ENCODE assay signal across 18 cellular contexts in the genomic region with DNA sequence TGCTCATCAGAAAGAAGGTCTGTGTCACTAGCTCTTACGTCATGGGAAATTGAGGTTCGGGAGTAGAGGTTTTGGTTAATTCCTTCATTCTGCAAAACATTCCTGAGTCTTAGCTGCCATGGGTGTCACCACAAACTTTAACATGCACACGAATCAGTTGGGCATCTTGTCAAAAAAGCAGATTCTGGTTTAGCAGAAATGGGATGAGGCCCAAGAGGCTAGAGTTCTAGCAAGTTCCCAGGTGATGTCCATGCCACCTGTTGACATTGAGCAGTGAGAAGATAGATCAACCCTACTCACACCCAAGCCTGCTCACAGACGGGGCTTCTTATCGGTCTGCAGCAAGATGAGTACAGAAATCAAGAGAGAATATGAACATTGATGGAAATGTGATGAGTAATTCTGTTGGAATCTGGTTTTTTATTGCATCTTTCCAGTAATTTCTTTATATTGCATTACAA. TPM values are rescaled to one million over a fixed set of nuclear protein-coding genes. Genes with fewer than 3 reads are reported as not detected.
DNase-seq lines count a peak whose midpoint lies in the region; ATAC-seq and TF ChIP-seq lines count a peak whose summit lies in the region.
"Had no signal": no experiment of that assay in that cellular context is flagged by ENCODE, and none has a peak within 500 bp of the region (broad histone marks: within the 10 kb centered on the region; RNA-seq: fewer than 3 reads in every experiment).

No MANE protein-coding gene starts in this region.

- H3K27me3 ChIP-seq in osteoblast (ENCODE audit: insufficient read depth, low read length) (no peaks in the 10 kb centered on the region), MM.1S (replicated peaks; ENCODE audit: insufficient read depth, low read length) (no peaks in the 10 kb centered on the region), esophagus muscularis mucosa (no peaks in the 10 kb centered on the region)
- H3K27me3 ChIP-seq: pancreas, spleen had no signal

- H3F3A ChIP-seq in MM.1S (ENCODE audit: insufficient read depth, low read length): no peaks in the 10 kb centered on the region

- WGBS in esophagus muscularis mucosa: 75% methylated on average over 5 of the region's 5 CpGs

- H4K20me1 ChIP-seq in osteoblast (ENCODE audit: insufficient read depth, low read length) (no peaks in the 10 kb centered on the region), MM.1S (ENCODE audit: insufficient read depth, low read length) (no peaks in the 10 kb centered on the region)

- intact Hi-C loops in esophagus muscularis mucosa (cut with DNase I): no loop called here

- no peak for TF ChIP-seq POLR2A in esophagus muscularis mucosa (IDR thresholded peaks at IDR 0.05; ENCODE audit: low read depth)

- H3K4me2 ChIP-seq in osteoblast (ENCODE audit: insufficient read depth, low read length) (peak overlapping the region; percentile 81), MM.1S (ENCODE audit: low read depth, low read length) (no peak overlapping the region)

- H3K4me3 ChIP-seq in osteoblast (ENCODE audit: insufficient read depth, low read length): no peak overlapping the region
- no peak overlapping the region for H3K4me3 ChIP-seq in MM.1S (ENCODE audit: low read length)
- H3K4me3 ChIP-seq in esophagus muscularis mucosa: no peak overlapping the region
- H3K4me3 ChIP-seq: pancreas, spleen had no signal

- H3K36me3 ChIP-seq in osteoblast (ENCODE audit: insufficient read depth, low read length) (no peaks in the 10 kb centered on the region), MM.1S (replicated peaks; ENCODE audit: insufficient read depth, low read length) (no peaks in the 10 kb centered on the region), esophagus muscularis mucosa (no peaks in the 10 kb centered on the region)
- H3K36me3 ChIP-seq: pancreas, spleen had no signal

- TF ChIP-seq EP300 in esophagus muscularis mucosa (IDR thresholded peaks at IDR 0.05): no peak

- H3K79me2 ChIP-seq in osteoblast (ENCODE audit: insufficient read depth, low read length) (no peaks in the 10 kb centered on the region), MM.1S (ENCODE audit: low read length) (no peaks in the 10 kb centered on the region)

- H3K9me2 ChIP-seq in MM.1S (replicated peaks; ENCODE audit: insufficient read depth, low read length): no peaks in the 10 kb centered on the region

- H3K9me3 ChIP-seq in osteoblast (ENCODE audit: low read depth, low read length) (no peaks in the 10 kb centered on the region), MM.1S (replicated peaks; ENCODE audit: insufficient read depth, low read length) (no peaks in the 10 kb centered on the region), esophagus muscularis mucosa (no peaks in the 10 kb centered on the region)
- H3K9me3 ChIP-seq: pancreas, spleen had no signal

- no peak overlapping the region for H3K9ac ChIP-seq in MM.1S (ENCODE audit: low read length)

- H3K4me1 ChIP-seq in osteoblast (ENCODE audit: insufficient read depth, low read length) (peaks cover 46% of the 10 kb centered on the region), MM.1S (ENCODE audit: low read length) (0 out of 2 replicates have a peak, but pooled peaks cover 5% of the 10 kb centered on the region), esophagus muscularis mucosa (peaks cover 0 to 14% (median 8%) of the 10 kb centered on the region in 4 donors)
- H3K4me1 ChIP-seq: pancreas had no signal

- TF ChIP-seq CTCF in osteoblast (IDR thresholded peaks at IDR 0.05; ENCODE audit: extremely low read depth, low read depth, low read length): no peak
- no peak for TF ChIP-seq CTCF in MM.1S (IDR thresholded peaks at IDR 0.05; ENCODE audit: low read length)
- no peak for TF ChIP-seq CTCF in esophagus muscularis mucosa (IDR thresholded peaks at IDR 0.05)

- no peak for ATAC-seq in HG03045 (IDR thresholded peaks at IDR 0.05; ENCODE audit: unreplicated experiment)
- ATAC-seq: pancreas; stimulated activated naive CD8-positive, alpha-beta T cell treated with anti-CD3 and anti-CD28 coated beads, Interleukin-15, amount 100 ng/mL, for 72 hours had no signal

- DNase-seq in EL (peak; percentile 87), NCI-H226 (peak; percentile 48), dedifferentiated amniotic fluid mesenchymal stem cell (ENCODE audit: extremely low spot score) (peak; percentile 90), osteoblast (ENCODE audit: insufficient read length, low spot score, missing footprints) (peak; percentile 90), MM.1S (no peak), SW 1271 (lab: John Stamatoyannopoulos, UW) (no peak), esophagus muscularis mucosa (ENCODE audit: extremely low spot score) (no peak)
- DNase-seq: activated gamma-delta T cell; effector memory CD4-positive, alpha-beta T cell; Karpas-422; midbrain; NCI-H1930; NCI-H524 treated with DMSO at 0.1 percent for 48 hours; OCI-M1; pancreas; stimulated activated naive CD8-positive, alpha-beta T cell treated with anti-CD3 and anti-CD28 coated beads, Interleukin-15, amount 100 ng/mL, for 72 hours had no signal

- H2AFZ ChIP-seq in osteoblast (ENCODE audit: low read length) (no peak overlapping the region), MM.1S (ENCODE audit: low read length) (no peak overlapping the region)

- H3K27ac ChIP-seq in osteoblast (ENCODE audit: low read depth, low read length): peak overlapping the region; percentile 94
- no peak overlapping the region for H3K27ac ChIP-seq in MM.1S (ENCODE audit: low read length)
- no peak overlapping the region for H3K27ac ChIP-seq in esophagus muscularis mucosa (replicated peaks in 1 of 4)
- H3K27ac ChIP-seq: pancreas, spleen had no signal

RNA-seq across cellular contexts. Expression of gene RIN3, which starts 11.7 kb away (rescaled TPM):
- total RNA-seq in osteoblast: 7.6 and 10.3 TPM in 2 replicates
- total RNA-seq in esophagus muscularis mucosa: 10 to 100 TPM; 10.6 to 20.0 (median 13.1) TPM

Comparison
In these comparisons a context has a peak if more than half of its experiments do, and no peak if none do; other contexts are left out.
1. DNase-seq: peak in EL (single experiment), NCI-H226 (single experiment), dedifferentiated amniotic fluid mesenchymal stem cell (single experiment) and osteoblast (single experiment); none in MM.1S (single experiment), SW 1271 (0 of 2) and esophagus muscularis mucosa (single experiment).